Comparison of ENCODE assay signal across 18 cellular contexts in genomic region chrX:108268434-108269080, GRCh38.
DNase-seq lines count a peak whose midpoint lies in the region; ATAC-seq and TF ChIP-seq lines count a peak whose summit lies in the region.
"Had no signal": no experiment of that assay in that cellular context is flagged by ENCODE, and none has a peak within 500 bp of the region (broad histone marks: within the 10 kb centered on the region; RNA-seq: fewer than 3 reads in every experiment).

No MANE protein-coding gene starts in this region.

- H3K27me3 Mint-ChIP-seq in endothelial cell (ENCODE audit: unreplicated experiment): no peaks in the 10 kb centered on the region
- H3K27me3 Mint-ChIP-seq: progenitor cell of endocrine pancreas had no signal

- H3K4me1 ChIP-seq in left ventricle myocardium inferior: no peaks in the 10 kb centered on the region
- H3K4me1 ChIP-seq in gastroesophageal sphincter: peaks cover 0 to 21% (median 0%) of the 10 kb centered on the region in 3 donors

- H3K27ac ChIP-seq in left ventricle myocardium inferior (replicated peaks) (no peak overlapping the region), gastroesophageal sphincter (peak overlapping the region in 3 of 4 donors; percentile 52 to 76 (median 71))
- H3K27ac ChIP-seq: vagina had no signal

- peak; percentile 31 for ATAC-seq in left ventricle myocardium superior
- ATAC-seq in gastroesophageal sphincter: peak; percentile 44
- ATAC-seq: activated T-helper 17 cell treated with anti-CD3 and anti-CD28 coated beads, Interleukin-2, amount 50 U/mL, for 72 hours; left colon; Panc1; stimulated activated naive CD8-positive, alpha-beta T cell treated with anti-CD3 and anti-CD28 coated beads, Interleukin-15, Interleukin-2, amounts not matched to agents 100 U/mL and 50 U/mL, for 24 hours had no signal

- DNase-seq in left ventricle myocardium superior (peak; percentile 18), left ventricle myocardium inferior (no peak), amniotic epithelial cell (ENCODE audit: low read depth) (peak; percentile 94), amniotic stem cell (lab: John Stamatoyannopoulos, UW) (no peak), endothelial cell (ENCODE audit: low spot score) (no peak), OCI-M2 (lab: John Stamatoyannopoulos, UW; ENCODE audit: unreplicated experiment) (no peak), GF-D8 (lab: John Stamatoyannopoulos, UW) (no peak)
- DNase-seq: amygdala; erythroblast; left colon; NCI-H526 treated with DMSO at 0.1 percent for 48 hours; stimulated activated CD4-positive, alpha-beta T cell treated with anti-CD3 and anti-CD28 coated beads, Interleukin-12 subunit alpha, Interleukin-12 subunit beta, amount 100 ng/mL, for 4 hours; stimulated activated naive CD8-positive, alpha-beta T cell treated with anti-CD3 and anti-CD28 coated beads, Interleukin-15, Interleukin-2, amounts not matched to agents 100 U/mL and 50 U/mL, for 24 hours had no signal

- H3K36me3 ChIP-seq in left ventricle myocardium inferior: no peaks in the 10 kb centered on the region
- H3K36me3 ChIP-seq in gastroesophageal sphincter: no peaks in the 10 kb centered on the region
- H3K36me3 ChIP-seq: vagina had no signal

- no peak overlapping the region for H3K27ac Mint-ChIP-seq in endothelial cell (ENCODE audit: unreplicated experiment)
- H3K27ac Mint-ChIP-seq: activated T-helper 17 cell treated with anti-CD3 and anti-CD28 coated beads, Interleukin-2, amount 50 U/mL, for 72 hours; progenitor cell of endocrine pancreas had no signal

- H3K4me1 Mint-ChIP-seq in endothelial cell (ENCODE audit: unreplicated experiment): no peaks in the 10 kb centered on the region
- H3K4me1 Mint-ChIP-seq: activated T-helper 17 cell treated with anti-CD3 and anti-CD28 coated beads, Interleukin-2, amount 50 U/mL, for 72 hours had no signal

- TF ChIP-seq POLR2A in gastroesophageal sphincter (IDR thresholded peaks at IDR 0.05): no peak

- H3K4me3 Mint-ChIP-seq in endothelial cell (ENCODE audit: unreplicated experiment): no peak overlapping the region
- H3K4me3 Mint-ChIP-seq: activated T-helper 17 cell treated with anti-CD3 and anti-CD28 coated beads, Interleukin-2, amount 50 U/mL, for 72 hours had no signal

- no peak overlapping the region for H3K4me3 ChIP-seq in left ventricle myocardium inferior
- H3K4me3 ChIP-seq in gastroesophageal sphincter: no peak overlapping the region
- H3K4me3 ChIP-seq: vagina had no signal

- no peaks in the 10 kb centered on the region for H3K9me3 Mint-ChIP-seq in endothelial cell (ENCODE audit: unreplicated experiment)
- H3K9me3 Mint-ChIP-seq: activated T-helper 17 cell treated with anti-CD3 and anti-CD28 coated beads, Interleukin-2, amount 50 U/mL, for 72 hours had no signal

- no peak for TF ChIP-seq CTCF in left ventricle myocardium inferior (IDR thresholded peaks at IDR 0.05; ENCODE audit: borderline replicate concordance)
- no peak for TF ChIP-seq CTCF in gastroesophageal sphincter (IDR thresholded peaks at IDR 0.05)
- TF ChIP-seq CTCF in endothelial cell (IDR thresholded peaks at IDR 0.05; ENCODE audit: unreplicated experiment): no peak

- H3K9me3 ChIP-seq in left ventricle myocardium inferior (replicated peaks) (no peaks in the 10 kb centered on the region), gastroesophageal sphincter (no peaks in the 10 kb centered on the region)
- H3K9me3 ChIP-seq: vagina had no signal

- intact Hi-C loops in left ventricle myocardium superior (cut with micrococcal nuclease): no loop called here
- intact Hi-C loops in left ventricle myocardium inferior (cut with micrococcal nuclease): no loop called here

- TF ChIP-seq EP300 in gastroesophageal sphincter (IDR thresholded peaks at IDR 0.05): no peak

- WGBS in gastroesophageal sphincter (ENCODE audit: low coverage in 1 of 2), 2 donors: 44 to 50% methylated on average over 4 of the region's 4 CpGs

- no peaks in the 10 kb centered on the region for H3K36me3 Mint-ChIP-seq in endothelial cell (ENCODE audit: low read depth, unreplicated experiment)

- H3K27me3 ChIP-seq in left ventricle myocardium inferior (ENCODE audit: low read depth): no peaks in the 10 kb centered on the region
- H3K27me3 ChIP-seq in gastroesophageal sphincter: no peaks in the 10 kb centered on the region
- H3K27me3 ChIP-seq: vagina had no signal

Comparison
In these comparisons a context has a peak if more than half of its experiments do, and no peak if none do; other contexts are left out.
1. DNase-seq: peak in left ventricle myocardium superior (single experiment) and amniotic epithelial cell (single experiment); none in left ventricle myocardium inferior (single experiment), amniotic stem cell (single experiment), endothelial cell (single experiment), OCI-M2 (single experiment) and GF-D8 (single experiment).